ENCODE assay signal across 2 cellular contexts in genomic region chr2:85429924-85430289, GRCh38.
TF ChIP-seq lines count a peak whose summit lies in the region.

No MANE protein-coding gene starts in this region.

TF ChIP-seq in GM23338, 12 proteins besides CTCF, POLR2A, EP300 and RAD21:
- no peak for TF ChIP-seq NANOG (IDR thresholded peaks at IDR 0.05; ENCODE audit: borderline replicate concordance)
- TF ChIP-seq ETS1 (IDR thresholded peaks at IDR 0.05) = no peak
- no peak for TF ChIP-seq EZH2phosphoT487 (IDR thresholded peaks at IDR 0.05; ENCODE audit: unreplicated experiment)
- no peak for TF ChIP-seq POLR2AphosphoS5 (IDR thresholded peaks at IDR 0.05; ENCODE audit: low read depth)
- no peak for TF ChIP-seq JUNB (IDR thresholded peaks at IDR 0.05; ENCODE audit: unreplicated experiment)

TF ChIP-seq in K562, 482 proteins besides CTCF, POLR2A, EP300 and RAD21:
- TF ChIP-seq ZNF316 (IDR thresholded peaks at IDR 0.05) (peak; percentile 60), ZBTB7A (IDR thresholded peaks at IDR 0.05; ENCODE audit: borderline replicate concordance, control insufficient read depth, low read depth, low read length) (0 out of 2 replicates have a peak, but pooled peaks have one; percentile 44), FOS (IDR thresholded peaks at IDR 0.05; ENCODE audit: extremely low read depth, insufficient read length) (no peak), ZNF436 (CRISPR knock-in tag; IDR thresholded peaks at IDR 0.05) (no peak), PBX2 (CRISPR knock-in tag; IDR thresholded peaks at IDR 0.05; ENCODE audit: low read depth) (no peak), PBX2 (tag; conservative IDR thresholded peaks at IDR 0.05; ENCODE audit: low read depth) (peak; percentile 20; the same call in 1 of the 2 replicates), ZBTB17 (CRISPR knock-in tag; IDR thresholded peaks at IDR 0.05) (no peak), DMBX1 (CRISPR knock-in tag; IDR thresholded peaks at IDR 0.05; ENCODE audit: borderline replicate concordance) (no peak), C11orf30 (IDR thresholded peaks at IDR 0.05; ENCODE audit: low read depth) (peak; percentile 73), HNRNPL (IDR thresholded peaks at IDR 0.05; ENCODE audit: low read depth, low read length) (no peak), SMAD1 (IDR thresholded peaks at IDR 0.05; ENCODE audit: low read depth, low read length, partially characterized antibody) (no peak), NFE2 (IDR thresholded peaks at IDR 0.05; ENCODE audit: low read depth) (peak; percentile 69), MITF (IDR thresholded peaks at IDR 0.05) (no peak), PRDM10 (IDR thresholded peaks at IDR 0.05; ENCODE audit: partially characterized antibody) (no peak), MAFG (tag; conservative IDR thresholded peaks at IDR 0.05) (peak; percentile 57), CBX3 (IDR thresholded peaks at IDR 0.05; ENCODE audit: borderline replicate concordance in 1 of 2, low read length in 2 of 2) (no peak), CREB3 (tag; conservative IDR thresholded peaks at IDR 0.05; ENCODE audit: low read depth) (peak; percentile 59; the same call in 1 of the 2 replicates), ZNF592 (IDR thresholded peaks at IDR 0.05) (peak; percentile 63; the same call in 1 of the 2 replicates), KAT8 (IDR thresholded peaks at IDR 0.05; ENCODE audit: low read depth) (no peak), ZNF431 (CRISPR knock-in tag; IDR thresholded peaks at IDR 0.05) (no peak), PCBP1 (IDR thresholded peaks at IDR 0.05; ENCODE audit: low read depth, low read length, poor library complexity, severe bottlenecking) (no peak), POLR3A (IDR thresholded peaks at IDR 0.05; ENCODE audit: borderline replicate concordance, extremely low read depth, insufficient read depth, insufficient read length) (no peak), HEY1 (CRISPR knock-in tag; IDR thresholded peaks at IDR 0.05; ENCODE audit: borderline replicate concordance) (no peak)
